In genomic region chr12:32047357-32047828, GRCh38 we compare ENCODE assay signal across 2 cellular contexts.
TF ChIP-seq lines count a peak whose summit lies in the region.

No MANE protein-coding gene starts in this region.

TF ChIP-seq in GM23338, 12 proteins besides CTCF, POLR2A, EP300 and RAD21 (continued from another document):
- TF ChIP-seq STAT1 (IDR thresholded peaks at IDR 0.05; ENCODE audit: unreplicated experiment) (no peak), REST (IDR thresholded peaks at IDR 0.05; ENCODE audit: unreplicated experiment) (no peak), CREB1 (CRISPR knock-in tag; IDR thresholded peaks at IDR 0.05; ENCODE audit: low read depth) (no peak), ZNF114 (CRISPR knock-in tag; IDR thresholded peaks at IDR 0.05) (no peak), ZNF331 (CRISPR knock-in tag; IDR thresholded peaks at IDR 0.05; ENCODE audit: low read depth) (no peak), POLR2AphosphoS5 (IDR thresholded peaks at IDR 0.05; ENCODE audit: low read depth) (no peak), JUNB (IDR thresholded peaks at IDR 0.05; ENCODE audit: unreplicated experiment) (no peak), EZH2phosphoT487 (IDR thresholded peaks at IDR 0.05; ENCODE audit: unreplicated experiment) (no peak)
- TF ChIP-seq, protein P1, sequence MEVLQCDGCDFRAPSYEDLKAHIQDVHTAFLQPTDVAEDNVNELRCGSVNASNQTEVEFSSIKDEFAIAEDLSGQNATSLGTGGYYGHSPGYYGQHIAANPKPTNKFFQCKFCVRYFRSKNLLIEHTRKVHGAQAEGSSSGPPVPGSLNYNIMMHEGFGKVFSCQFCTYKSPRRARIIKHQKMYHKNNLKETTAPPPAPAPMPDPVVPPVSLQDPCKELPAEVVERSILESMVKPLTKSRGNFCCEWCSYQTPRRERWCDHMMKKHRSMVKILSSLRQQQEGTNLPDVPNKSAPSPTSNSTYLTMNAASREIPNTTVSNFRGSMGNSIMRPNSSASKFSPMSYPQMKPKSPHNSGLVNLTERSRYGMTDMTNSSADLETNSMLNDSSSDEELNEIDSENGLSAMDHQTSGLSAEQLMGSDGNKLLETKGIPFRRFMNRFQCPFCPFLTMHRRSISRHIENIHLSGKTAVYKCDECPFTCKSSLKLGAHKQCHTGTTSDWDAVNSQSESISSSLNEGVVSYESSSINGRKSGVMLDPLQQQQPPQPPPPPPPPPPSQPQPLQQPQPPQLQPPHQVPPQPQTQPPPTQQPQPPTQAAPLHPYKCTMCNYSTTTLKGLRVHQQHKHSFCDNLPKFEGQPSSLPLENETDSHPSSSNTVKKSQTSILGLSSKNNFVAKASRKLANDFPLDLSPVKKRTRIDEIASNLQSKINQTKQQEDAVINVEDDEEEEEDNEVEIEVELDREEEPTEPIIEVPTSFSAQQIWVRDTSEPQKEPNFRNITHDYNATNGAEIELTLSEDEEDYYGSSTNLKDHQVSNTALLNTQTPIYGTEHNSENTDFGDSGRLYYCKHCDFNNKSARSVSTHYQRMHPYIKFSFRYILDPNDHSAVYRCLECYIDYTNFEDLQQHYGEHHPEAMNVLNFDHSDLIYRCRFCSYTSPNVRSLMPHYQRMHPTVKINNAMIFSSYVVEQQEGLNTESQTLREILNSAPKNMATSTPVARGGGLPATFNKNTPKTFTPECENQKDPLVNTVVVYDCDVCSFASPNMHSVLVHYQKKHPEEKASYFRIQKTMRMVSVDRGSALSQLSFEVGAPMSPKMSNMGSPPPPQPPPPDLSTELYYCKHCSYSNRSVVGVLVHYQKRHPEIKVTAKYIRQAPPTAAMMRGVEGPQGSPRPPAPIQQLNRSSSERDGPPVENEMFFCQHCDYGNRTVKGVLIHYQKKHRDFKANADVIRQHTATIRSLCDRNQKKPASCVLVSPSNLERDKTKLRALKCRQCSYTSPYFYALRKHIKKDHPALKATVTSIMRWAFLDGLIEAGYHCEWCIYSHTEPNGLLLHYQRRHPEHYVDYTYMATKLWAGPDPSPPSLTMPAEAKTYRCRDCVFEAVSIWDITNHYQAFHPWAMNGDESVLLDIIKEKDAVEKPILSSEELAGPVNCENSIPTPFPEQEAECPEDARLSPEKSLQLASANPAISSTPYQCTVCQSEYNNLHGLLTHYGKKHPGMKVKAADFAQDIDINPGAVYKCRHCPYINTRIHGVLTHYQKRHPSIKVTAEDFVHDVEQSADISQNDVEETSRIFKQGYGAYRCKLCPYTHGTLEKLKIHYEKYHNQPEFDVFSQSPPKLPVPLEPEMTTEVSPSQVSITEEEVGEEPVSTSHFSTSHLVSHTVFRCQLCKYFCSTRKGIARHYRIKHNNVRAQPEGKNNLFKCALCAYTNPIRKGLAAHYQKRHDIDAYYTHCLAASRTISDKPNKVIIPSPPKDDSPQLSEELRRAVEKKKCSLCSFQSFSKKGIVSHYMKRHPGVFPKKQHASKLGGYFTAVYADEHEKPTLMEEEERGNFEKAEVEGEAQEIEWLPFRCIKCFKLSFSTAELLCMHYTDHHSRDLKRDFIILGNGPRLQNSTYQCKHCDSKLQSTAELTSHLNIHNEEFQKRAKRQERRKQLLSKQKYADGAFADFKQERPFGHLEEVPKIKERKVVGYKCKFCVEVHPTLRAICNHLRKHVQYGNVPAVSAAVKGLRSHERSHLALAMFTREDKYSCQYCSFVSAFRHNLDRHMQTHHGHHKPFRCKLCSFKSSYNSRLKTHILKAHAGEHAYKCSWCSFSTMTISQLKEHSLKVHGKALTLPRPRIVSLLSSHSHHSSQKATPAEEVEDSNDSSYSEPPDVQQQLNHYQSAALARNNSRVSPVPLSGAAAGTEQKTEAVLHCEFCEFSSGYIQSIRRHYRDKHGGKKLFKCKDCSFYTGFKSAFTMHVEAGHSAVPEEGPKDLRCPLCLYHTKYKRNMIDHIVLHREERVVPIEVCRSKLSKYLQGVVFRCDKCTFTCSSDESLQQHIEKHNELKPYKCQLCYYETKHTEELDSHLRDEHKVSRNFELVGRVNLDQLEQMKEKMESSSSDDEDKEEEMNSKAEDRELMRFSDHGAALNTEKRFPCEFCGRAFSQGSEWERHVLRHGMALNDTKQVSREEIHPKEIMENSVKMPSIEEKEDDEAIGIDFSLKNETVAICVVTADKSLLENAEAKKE (CRISPR knock-in tag; IDR thresholded peaks at IDR 0.05) = no peak

TF ChIP-seq in endothelial cell of umbilical vein, 7 proteins besides CTCF, POLR2A, EP300 and RAD21 (continued from another document):
- TF ChIP-seq MAX (IDR thresholded peaks at IDR 0.05; ENCODE audit: insufficient read depth, insufficient read length) (no peak), JUN (IDR thresholded peaks at IDR 0.05; ENCODE audit: borderline replicate concordance, insufficient read depth, insufficient read length, low read depth) (no peak), POLR2AphosphoS5 (IDR thresholded peaks at IDR 0.05; ENCODE audit: insufficient read depth, low read depth, low read length) (no peak), EZH2 (IDR thresholded peaks at IDR 0.05; ENCODE audit: borderline replicate concordance, low read depth, low read length, severe bottlenecking) (no peak), GATA2 (IDR thresholded peaks at IDR 0.05; ENCODE audit: insufficient read depth, insufficient read length, low read depth, low read length) (no peak), FOS (IDR thresholded peaks at IDR 0.05; ENCODE audit: borderline replicate concordance, insufficient read depth, low read length) (no peak)
